ENCODE assay signal across 18 cellular contexts in the genomic region with DNA sequence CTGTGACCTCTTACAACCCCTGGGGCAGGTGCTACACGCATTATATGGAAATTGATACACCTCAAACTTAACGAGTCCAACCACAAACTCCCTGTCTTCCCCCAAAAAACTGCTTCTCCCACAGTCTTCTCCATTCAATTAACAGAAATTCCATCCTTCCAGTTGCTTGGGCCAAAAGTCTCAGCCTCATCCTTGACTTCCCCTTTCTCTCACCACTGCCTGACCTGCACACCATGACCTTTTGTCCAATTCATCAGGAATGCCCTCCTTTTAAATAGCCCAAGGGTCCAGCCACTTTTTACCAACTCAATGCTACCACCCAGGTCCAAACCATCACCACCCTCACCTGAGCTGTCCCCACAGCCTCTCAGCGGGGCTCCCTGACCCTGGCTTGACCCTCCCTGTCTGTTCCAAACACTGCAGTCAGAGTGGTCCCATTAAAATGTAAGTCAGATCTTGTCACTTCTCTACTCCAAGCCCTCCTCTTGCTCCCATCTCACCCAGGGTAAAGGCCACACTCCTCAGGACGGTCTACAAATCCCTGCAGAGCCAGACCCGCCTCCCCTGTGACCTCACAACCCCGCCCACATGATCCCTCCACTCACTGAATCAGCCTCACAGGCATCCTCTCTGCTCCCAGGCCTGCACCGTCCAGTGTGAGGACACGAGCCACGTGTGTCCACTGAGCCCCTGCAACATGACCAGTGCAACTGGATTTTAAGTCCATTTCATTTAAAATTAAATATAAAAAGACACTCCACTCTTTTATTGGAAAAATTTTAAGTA. TPM values are rescaled to one million over a fixed set of nuclear protein-coding genes. Genes with fewer than 3 reads are reported as not detected.
A peak's percentile ranks its signal among the peaks of the same experiment; 100 is the strongest.
DNase-seq lines count a peak whose midpoint lies in the region; ATAC-seq, FAIRE-seq and TF ChIP-seq lines count a peak whose summit lies in the region.
"Had no signal": no experiment of that assay in that cellular context is flagged by ENCODE, and none has a peak within 500 bp of the region (broad histone marks: within the 10 kb centered on the region; RNA-seq: fewer than 3 reads in every experiment).

No MANE protein-coding gene starts in this region.

- ATAC-seq in K562 = peak; percentile 86
- ATAC-seq in GM21717 (IDR thresholded peaks at IDR 0.05; ENCODE audit: unreplicated experiment) = no peak
- ATAC-seq: left ventricle myocardium superior, sciatic nerve had no signal

- intact Hi-C loops in K562 (cut with micrococcal nuclease) (no loop called here), colonic mucosa (cut with DNase I) (no loop called here)

- H2BK15ac ChIP-seq in H9 (ENCODE audit: low read depth, low read length) = no peak overlapping the region

- H3K56ac ChIP-seq in H9 (ENCODE audit: insufficient read length, low read depth, low read length) = no peak overlapping the region

- H4K20me1 ChIP-seq in H9 (ENCODE audit: control insufficient read depth, insufficient read depth, insufficient read length) (no peaks in the 10 kb centered on the region), K562 (replicated peaks; ENCODE audit: control insufficient read depth, insufficient read depth, low read length) (peaks cover 7% of the 10 kb centered on the region; the same call in 1 of the 2 replicates), neural progenitor cell (ENCODE audit: low read depth) (peaks cover 4% of the 10 kb centered on the region)

- H4K91ac ChIP-seq in H9 (ENCODE audit: insufficient read length, low read depth, low read length) = no peak overlapping the region

- H3K14ac ChIP-seq in H9 (ENCODE audit: insufficient read depth, low read length) = no peak overlapping the region

- no peak overlapping the region for H3K27ac ChIP-seq in H9 (ENCODE audit: insufficient read length, low read depth, low read length)
- no peak overlapping the region for H3K27ac ChIP-seq in K562 (ENCODE audit: extremely low read depth, low read depth, low read length)
- H3K27ac ChIP-seq in neural progenitor cell = no peak overlapping the region
- H3K27ac ChIP-seq in colonic mucosa = no peak overlapping the region
- no peak overlapping the region for H3K27ac ChIP-seq in caudate nucleus (ENCODE audit: low read depth, low read length)
- H3K27ac ChIP-seq: suprapubic skin had no signal

- no peak overlapping the region for H2BK12ac ChIP-seq in H9 (ENCODE audit: insufficient read length, low read depth, low read length)

- no peaks in the 10 kb centered on the region for H3K9me1 ChIP-seq in K562 (ENCODE audit: control insufficient read depth, insufficient read depth, low read length)

- no peak overlapping the region for H4K8ac ChIP-seq in H9 (replicated peaks; ENCODE audit: insufficient read length, low read depth, low read length)

- no peak overlapping the region for H2BK5ac ChIP-seq in H9 (ENCODE audit: insufficient read length, low read length)

- H3K36me3 Mint-ChIP-seq in H9 (ENCODE audit: insufficient read depth in 1 of 3, low read depth in 3 of 3) (no peaks in the 10 kb centered on the region), neural progenitor cell (no peaks in the 10 kb centered on the region)

- H2BK120ac ChIP-seq in H9 (ENCODE audit: low read depth, low read length, poor library complexity, severe bottlenecking) = no peak overlapping the region

- H3K9me3 Mint-ChIP-seq in H9 = no peaks in the 10 kb centered on the region
- no peaks in the 10 kb centered on the region for H3K9me3 Mint-ChIP-seq in neural progenitor cell
- H3K9me3 Mint-ChIP-seq: activated naive CD4-positive, alpha-beta T cell treated with anti-CD3 and anti-CD28 coated beads for 36 hours had no signal

- no peak overlapping the region for H2BK20ac ChIP-seq in H9 (ENCODE audit: low read depth, low read length, poor library complexity, severe bottlenecking)

- no TSS peak for BruUV-seq in K562 (replicated peaks; lab: Mats Ljungman, UMichigan)

- no CpG with 5 or more reads among the region's 9 CpGs for WGBS in H9 (ENCODE audit: extremely low coverage, insufficient read length, low lambda C conversion rate)
- WGBS in K562 (ENCODE audit: insufficient coverage, low coverage, missing lambda C conversion rate) = 10% methylated on average over 9 of the region's 9 CpGs

- POLR2A ChIA-PET in K562 (lab: Yijun Ruan, JAX) = interaction anchor here (0.7 to 1.3 kb wide), 2 partner anchors 30 to 188 kb away, joined by 3 read pairs; no protein-coding TSS in a partner anchor

- no peaks in the 10 kb centered on the region for H3K23me2 ChIP-seq in H9 (ENCODE audit: insufficient read length, low read depth, low read length, poor library complexity, severe bottlenecking)

- no peak for TF ChIP-seq POLR2A in K562 (conservative IDR thresholded peaks at IDR 0.05)

- peak overlapping the region in 1 of 3 experiments; percentile 30; a peak in 2 of 7 replicates for H3K27ac Mint-ChIP-seq in H9
- H3K27ac Mint-ChIP-seq in neural progenitor cell = peak overlapping the region; percentile 85
- H3K27ac Mint-ChIP-seq: activated naive CD4-positive, alpha-beta T cell treated with anti-CD3 and anti-CD28 coated beads for 36 hours had no signal

- H3K4me2 ChIP-seq in H9 (ENCODE audit: insufficient read depth, insufficient read length, low read length) = no peak overlapping the region
- H3K4me2 ChIP-seq in K562 (ENCODE audit: insufficient read depth, low read length) = no peak overlapping the region
- no peak overlapping the region for H3K4me2 ChIP-seq in neural progenitor cell

- H3K27me3 Mint-ChIP-seq in H9 (ENCODE audit: low read depth) (no peaks in the 10 kb centered on the region; the same call in 1 of the 2 replicates), neural progenitor cell (ENCODE audit: insufficient read depth, low read depth) (peaks cover 3% of the 10 kb centered on the region)

- no peaks in the 10 kb centered on the region; the same call in 1 of the 2 replicates for H3K4me1 ChIP-seq in H9 (ENCODE audit: insufficient read depth, low read length)
- peaks cover 0 to 8% of the 10 kb centered on the region in 2 experiments; a peak in 1 of 5 replicates for H3K4me1 ChIP-seq in K562 (replicated peaks in 1 of 2; ENCODE audit: control insufficient read depth in 2 of 2, insufficient read depth in 2 of 2, low read length in 2 of 2)
- peaks cover 13% of the 10 kb centered on the region for H3K4me1 ChIP-seq in neural progenitor cell
- H3K4me1 ChIP-seq in colonic mucosa = no peaks in the 10 kb centered on the region

- DNase-seq in EL (peak; percentile 23), H9 (peak; percentile 71), K562 (ENCODE audit: extremely low read depth in 1 of 4, low spot score in 3 of 4) (peak; percentile 43 to 48 (median 46)), neural progenitor cell (ENCODE audit: low spot score) (peak; percentile 69), colonic mucosa (no peak), caudate nucleus (lab: John Stamatoyannopoulos, UW) (no peak)
- DNase-seq: activated CD4-positive, alpha-beta T cell treated with anti-CD3 and anti-CD28 coated beads, Interleukin-2, amount 50 U/mL, for 1 hour; activated naive CD4-positive, alpha-beta T cell treated with anti-CD3 and anti-CD28 coated beads for 36 hours; activated T-cell treated with anti-CD3 and anti-CD28 coated beads for 4 hours; foreskin fibroblast; left ventricle myocardium superior; SHP77 treated with DMSO at 0.1 percent for 48 hours; stimulated activated CD4-positive, alpha-beta T cell treated with anti-CD3 and anti-CD28 coated beads, Interleukin-2, amount 100 ng/mL, for 48 hours had no signal

- TF ChIP-seq EP300 in K562 (IDR thresholded peaks at IDR 0.05; ENCODE audit: low read length) = no peak

- in situ Hi-C loops in K562 (cut with MboI) = no loop called here

- H3K27me3 ChIP-seq in H9 (ENCODE audit: insufficient read depth, low read length) (no peaks in the 10 kb centered on the region), K562 (ENCODE audit: control insufficient read depth in 2 of 2, insufficient read depth in 2 of 2, low read length in 2 of 2) (peaks cover 34 to 46% of the 10 kb centered on the region in 2 experiments), neural progenitor cell (no peaks in the 10 kb centered on the region), colonic mucosa (no peaks in the 10 kb centered on the region)
- H3K27me3 ChIP-seq: suprapubic skin had no signal

- H3K9me3 ChIP-seq in H9 (ENCODE audit: control insufficient read depth, low read depth, low read length) (no peaks in the 10 kb centered on the region), K562 (replicated peaks; ENCODE audit: control insufficient read depth, insufficient read depth, low read depth, low read length) (no peaks in the 10 kb centered on the region), neural progenitor cell (ENCODE audit: low read depth) (no peaks in the 10 kb centered on the region), colonic mucosa (no peaks in the 10 kb centered on the region)
- H3K9me3 ChIP-seq: suprapubic skin had no signal

- H3K36me3 ChIP-seq in K562 (ENCODE audit: control insufficient read depth, insufficient read depth, low read length) (no peaks in the 10 kb centered on the region), neural progenitor cell (no peaks in the 10 kb centered on the region), colonic mucosa (no peaks in the 10 kb centered on the region)
- H3K36me3 ChIP-seq: suprapubic skin had no signal

- H3K4me3 ChIP-seq in K562 (no peak overlapping the region), neural progenitor cell (no peak overlapping the region), colonic mucosa (no peak overlapping the region)
- H3K4me3 ChIP-seq: suprapubic skin had no signal

- H3K4me3 Mint-ChIP-seq in H9 = no peak overlapping the region; a peak in 1 of 5 replicates
- H3K4me3 Mint-ChIP-seq in neural progenitor cell = no peak overlapping the region
- H3K4me3 Mint-ChIP-seq: activated naive CD4-positive, alpha-beta T cell treated with anti-CD3 and anti-CD28 coated beads for 36 hours had no signal

- H3T11ph ChIP-seq in H9 (ENCODE audit: low read length) = no peak overlapping the region

- no peak overlapping the region for H3K23ac ChIP-seq in H9 (ENCODE audit: insufficient read length, low read depth, low read length)

- peaks cover 3% of the 10 kb centered on the region for H3F3A ChIP-seq in neural progenitor cell (ENCODE audit: low read depth)

- no peak overlapping the region for H3K4ac ChIP-seq in H9 (ENCODE audit: low read depth, low read length)

- H3K79me1 ChIP-seq in H9 (ENCODE audit: insufficient read depth, low read depth, low read length, poor library complexity, severe bottlenecking) = no peaks in the 10 kb centered on the region

- no peak for TF ChIP-seq RAD21 in K562 (CRISPR knock-in tag; conservative IDR thresholded peaks at IDR 0.05 in 1 of 2, IDR thresholded peaks at IDR 0.05 in 1 of 2)

- H3K9ac ChIP-seq in H9 (ENCODE audit: extremely low read depth, insufficient read length, low read length) = no peak overlapping the region
- no peak overlapping the region for H3K9ac ChIP-seq in K562 (ENCODE audit: insufficient read depth in 1 of 2, low read depth in 2 of 2, low read length in 2 of 2)
- no peak overlapping the region for H3K9ac ChIP-seq in neural progenitor cell
- H3K9ac ChIP-seq in colonic mucosa (ENCODE audit: low read depth in 2 of 2, low read length in 2 of 2) = no peak overlapping the region

- no peak overlapping the region for H2AFZ ChIP-seq in H9 (ENCODE audit: low read length)
- H2AFZ ChIP-seq in K562 (ENCODE audit: low read depth, low read length) = no peak overlapping the region
- no peak overlapping the region for H2AFZ ChIP-seq in neural progenitor cell (replicated peaks)

- H3K79me2 ChIP-seq in H9 (ENCODE audit: insufficient read depth, low read length) = no peaks in the 10 kb centered on the region; the same call in 1 of the 2 replicates
- no peaks in the 10 kb centered on the region for H3K79me2 ChIP-seq in K562 (ENCODE audit: control insufficient read depth, insufficient read depth, low read length)
- no peaks in the 10 kb centered on the region for H3K79me2 ChIP-seq in neural progenitor cell (ENCODE audit: low read depth)

- CTCF ChIA-PET in K562 (lab: Yijun Ruan, JAX; ENCODE audit: low intra/inter-chr PET ratio) = no interaction called here

- H3K18ac ChIP-seq in H9 (ENCODE audit: insufficient read length, low read depth, low read length) = no peak overlapping the region

- no peak for TF ChIP-seq CTCF in H9 (conservative IDR thresholded peaks at IDR 0.05)
- no peak for TF ChIP-seq CTCF in K562 (IDR thresholded peaks at IDR 0.05 in 2 of 3, conservative IDR thresholded peaks at IDR 0.05 in 1 of 3; ENCODE audit: insufficient read depth in 2 of 3, low read depth in 1 of 3, low read length in 3 of 3)
- TF ChIP-seq CTCF in neural progenitor cell (IDR thresholded peaks at IDR 0.05) = no peak
- no peak for TF ChIP-seq CTCF in colonic mucosa (IDR thresholded peaks at IDR 0.05)

- H3K4me1 Mint-ChIP-seq in H9 (peaks cover 19 to 32% of the 10 kb centered on the region in 2 experiments), neural progenitor cell (peaks cover 30% of the 10 kb centered on the region)

- no peak overlapping the region for H2AK5ac ChIP-seq in H9 (ENCODE audit: insufficient read length, low read length)

- peak; percentile 61 for FAIRE-seq in K562 (lab: Jason Lieb, UNC)
- FAIRE-seq: astrocyte had no signal

- H4K5ac ChIP-seq in H9 (ENCODE audit: insufficient read length, low read depth, low read length) = no peak overlapping the region

RNA-seq across cellular contexts. Expression of gene KCNN3, which starts 18.5 kb away (rescaled TPM):
- total RNA-seq in H9 (2021) (0.83 TPM in 2 replicates), K562 (2014; rRNA removed) (0.12 TPM in 1 of 2 replicates, not detected in the other), K562 (2014; rRNA removed; fragmentation: Illumina TruSeq; extraction: Trizol) (not detected in 2 replicates), K562 (2015; rRNA removed; fragmentation: Illumina TruSeq; extraction: Trizol) (not detected in 2 replicates), K562 (2021) (0.02 and 0.04 TPM in 2 replicates), neural progenitor cell (ENCODE audit: low replicate concordance) (4.3 and 4.7 TPM in 2 replicates), colonic mucosa (1 to 10 TPM in 1 of 2 donors, under 1 TPM in 1; 0.99 to 2.5 TPM)
- 0.12 TPM in 1 of 2 replicates, not detected in the other for total RNA-seq in K562 (2011; cell fraction: chromatin; rRNA removed; ENCODE audit: low replicate concordance)
- 0.17 TPM in 1 of 2 replicates, not detected in the other for total RNA-seq in K562 (2011; cell fraction: nucleolus; rRNA removed)
- total RNA-seq in K562 (2011; cell fraction: nucleoplasm; rRNA removed) = not detected in 2 replicates
- polyA plus RNA-seq in K562 (2011; rRNA removed) (0.03 TPM in 1 of 2 replicates, not detected in the other), K562 (2014; fragmentation: Illumina TruSeq; extraction: Trizol) (not detected in 2 replicates), K562 (2014; fragmentation: Nextera tagmentation; extraction: Ambion mirVana) (not detected), K562 (2014; rRNA removed) (0.03 TPM in 1 of 2 replicates, not detected in the other)
- 0.01 and 0.07 TPM in 2 replicates for polyA plus RNA-seq in K562 (2011; cell fraction: cytosol; rRNA removed)
- polyA plus RNA-seq in K562 (2011; cell fraction: nucleus; rRNA removed) = 0.01 and 0.07 TPM in 2 replicates
- 0.03 and 0.14 TPM in 2 replicates for polyA plus RNA-seq in K562 (2012)
- polyA minus RNA-seq in K562 (2011; rRNA and poly(A)+ RNA removed) = 0.07 TPM in 1 of 2 replicates, not detected in the other
- not detected in 2 replicates for polyA minus RNA-seq in K562 (2011; cell fraction: cytosol; rRNA and poly(A)+ RNA removed)
- polyA minus RNA-seq in K562 (2011; cell fraction: nucleus; rRNA and poly(A)+ RNA removed) = not detected in 2 replicates
- polyA plus RNA-seq: BJ had no signal

Comparison
In these comparisons a context has a peak if more than half of its experiments do, and no peak if none do; other contexts are left out.
1. DNase-seq: peak in EL (single experiment), H9 (single experiment), K562 (4 of 4) and neural progenitor cell (single experiment); none in colonic mucosa (single experiment) and caudate nucleus (0 of 61).